ENCODE assay signal across 1 cellular context in the genomic region with DNA sequence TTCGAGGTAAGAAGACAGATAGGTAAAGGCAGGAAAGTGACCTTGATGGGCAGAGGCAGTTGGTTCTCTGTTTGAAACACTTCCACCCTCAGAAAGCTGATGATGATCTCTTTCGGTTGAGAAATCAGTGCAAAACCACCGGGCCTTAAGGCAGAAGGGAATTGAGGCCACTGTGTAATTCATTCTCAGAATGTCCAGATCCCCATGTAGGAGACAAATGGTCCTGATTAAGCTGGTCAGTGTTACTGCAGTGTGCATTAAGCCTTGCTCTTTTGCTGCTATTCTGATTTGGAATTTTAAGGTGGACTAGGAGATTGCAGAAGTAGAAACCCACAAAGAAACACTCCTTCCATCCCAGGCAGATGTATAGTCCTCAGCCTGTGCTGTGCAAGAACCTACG.
TF ChIP-seq lines count a peak whose summit lies in the region.

No MANE protein-coding gene starts in this region.

TF ChIP-seq in GM12878, 131 proteins besides CTCF, POLR2A, EP300 and RAD21 (continued from another document):
- TF ChIP-seq JUNB (IDR thresholded peaks at IDR 0.05) (peak; percentile 61; the same call in 1 of the 2 replicates), SIX5 (IDR thresholded peaks at IDR 0.05; ENCODE audit: low read depth, low read length, severe bottlenecking) (no peak), ZZZ3 (IDR thresholded peaks at IDR 0.05; ENCODE audit: control insufficient read depth, insufficient read length, low read depth) (no peak), CREM (IDR thresholded peaks at IDR 0.05; ENCODE audit: low read depth) (no peak), IRF4 (IDR thresholded peaks at IDR 0.05; ENCODE audit: low read depth, low read length) (no peak), SP1 (IDR thresholded peaks at IDR 0.05; ENCODE audit: low read depth, low read length) (no peak), ASH2L (IDR thresholded peaks at IDR 0.05; ENCODE audit: borderline replicate concordance, low read depth) (no peak), ZNF207 (IDR thresholded peaks at IDR 0.05; ENCODE audit: borderline replicate concordance) (no peak), RUNX3 (IDR thresholded peaks at IDR 0.05; ENCODE audit: low read length) (peak; percentile 70), YY1 (IDR thresholded peaks at IDR 0.05; ENCODE audit: low read depth, low read length) (no peak), TCF3 (IDR thresholded peaks at IDR 0.05; ENCODE audit: borderline replicate concordance, insufficient read depth, low read depth, low read length) (no peak), GATAD2B (conservative IDR thresholded peaks at IDR 0.05; ENCODE audit: low read depth) (no peak), IKZF2 (IDR thresholded peaks at IDR 0.05) (peak in 1 of 2 experiments; percentile 31; a peak in 2 of 4 replicates), MTA2 (IDR thresholded peaks at IDR 0.05; ENCODE audit: low read depth) (peak; percentile 23; the same call in 1 of the 2 replicates), IKZF1 (conservative IDR thresholded peaks at IDR 0.05) (0 out of 2 replicates have a peak, but pooled peaks have one; percentile 34), RAD51 (IDR thresholded peaks at IDR 0.05) (no peak), TBL1XR1 (IDR thresholded peaks at IDR 0.05; ENCODE audit: low read depth, low read length) (no peak), HDAC2 (IDR thresholded peaks at IDR 0.05) (no peak), SUPT20H (IDR thresholded peaks at IDR 0.05; ENCODE audit: borderline replicate concordance, control insufficient read depth, low read depth, low read length) (no peak)
- TF ChIP-seq, protein P1, sequence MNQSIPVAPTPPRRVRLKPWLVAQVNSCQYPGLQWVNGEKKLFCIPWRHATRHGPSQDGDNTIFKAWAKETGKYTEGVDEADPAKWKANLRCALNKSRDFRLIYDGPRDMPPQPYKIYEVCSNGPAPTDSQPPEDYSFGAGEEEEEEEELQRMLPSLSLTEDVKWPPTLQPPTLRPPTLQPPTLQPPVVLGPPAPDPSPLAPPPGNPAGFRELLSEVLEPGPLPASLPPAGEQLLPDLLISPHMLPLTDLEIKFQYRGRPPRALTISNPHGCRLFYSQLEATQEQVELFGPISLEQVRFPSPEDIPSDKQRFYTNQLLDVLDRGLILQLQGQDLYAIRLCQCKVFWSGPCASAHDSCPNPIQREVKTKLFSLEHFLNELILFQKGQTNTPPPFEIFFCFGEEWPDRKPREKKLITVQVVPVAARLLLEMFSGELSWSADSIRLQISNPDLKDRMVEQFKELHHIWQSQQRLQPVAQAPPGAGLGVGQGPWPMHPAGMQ (IDR thresholded peaks at IDR 0.05; ENCODE audit: borderline replicate concordance) = no peak
- TF ChIP-seq, protein P2, sequence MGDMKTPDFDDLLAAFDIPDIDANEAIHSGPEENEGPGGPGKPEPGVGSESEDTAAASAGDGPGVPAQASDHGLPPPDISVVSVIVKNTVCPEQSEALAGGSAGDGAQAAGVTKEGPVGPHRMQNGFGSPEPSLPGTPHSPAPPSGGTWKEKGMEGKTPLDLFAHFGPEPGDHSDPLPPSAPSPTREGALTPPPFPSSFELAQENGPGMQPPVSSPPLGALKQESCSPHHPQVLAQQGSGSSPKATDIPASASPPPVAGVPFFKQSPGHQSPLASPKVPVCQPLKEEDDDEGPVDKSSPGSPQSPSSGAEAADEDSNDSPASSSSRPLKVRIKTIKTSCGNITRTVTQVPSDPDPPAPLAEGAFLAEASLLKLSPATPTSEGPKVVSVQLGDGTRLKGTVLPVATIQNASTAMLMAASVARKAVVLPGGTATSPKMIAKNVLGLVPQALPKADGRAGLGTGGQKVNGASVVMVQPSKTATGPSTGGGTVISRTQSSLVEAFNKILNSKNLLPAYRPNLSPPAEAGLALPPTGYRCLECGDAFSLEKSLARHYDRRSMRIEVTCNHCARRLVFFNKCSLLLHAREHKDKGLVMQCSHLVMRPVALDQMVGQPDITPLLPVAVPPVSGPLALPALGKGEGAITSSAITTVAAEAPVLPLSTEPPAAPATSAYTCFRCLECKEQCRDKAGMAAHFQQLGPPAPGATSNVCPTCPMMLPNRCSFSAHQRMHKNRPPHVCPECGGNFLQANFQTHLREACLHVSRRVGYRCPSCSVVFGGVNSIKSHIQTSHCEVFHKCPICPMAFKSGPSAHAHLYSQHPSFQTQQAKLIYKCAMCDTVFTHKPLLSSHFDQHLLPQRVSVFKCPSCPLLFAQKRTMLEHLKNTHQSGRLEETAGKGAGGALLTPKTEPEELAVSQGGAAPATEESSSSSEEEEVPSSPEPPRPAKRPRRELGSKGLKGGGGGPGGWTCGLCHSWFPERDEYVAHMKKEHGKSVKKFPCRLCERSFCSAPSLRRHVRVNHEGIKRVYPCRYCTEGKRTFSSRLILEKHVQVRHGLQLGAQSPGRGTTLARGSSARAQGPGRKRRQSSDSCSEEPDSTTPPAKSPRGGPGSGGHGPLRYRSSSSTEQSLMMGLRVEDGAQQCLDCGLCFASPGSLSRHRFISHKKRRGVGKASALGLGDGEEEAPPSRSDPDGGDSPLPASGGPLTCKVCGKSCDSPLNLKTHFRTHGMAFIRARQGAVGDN (IDR thresholded peaks at IDR 0.05) = no peak
- TF ChIP-seq, protein P3, sequence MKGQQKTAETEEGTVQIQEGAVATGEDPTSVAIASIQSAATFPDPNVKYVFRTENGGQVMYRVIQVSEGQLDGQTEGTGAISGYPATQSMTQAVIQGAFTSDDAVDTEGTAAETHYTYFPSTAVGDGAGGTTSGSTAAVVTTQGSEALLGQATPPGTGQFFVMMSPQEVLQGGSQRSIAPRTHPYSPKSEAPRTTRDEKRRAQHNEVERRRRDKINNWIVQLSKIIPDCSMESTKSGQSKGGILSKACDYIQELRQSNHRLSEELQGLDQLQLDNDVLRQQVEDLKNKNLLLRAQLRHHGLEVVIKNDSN (IDR thresholded peaks at IDR 0.05; ENCODE audit: borderline replicate concordance, extremely low read length, insufficient read depth, low read depth, low read length) = no peak
